1 cellular context compared by ENCODE assay signal in genomic region chr9:33515342-33515995, GRCh38.
TF ChIP-seq lines count a peak whose summit lies in the region.
"Not testable (repeated sequence)": the region's sequence is repeated elsewhere in the genome, so short reads cannot be mapped to it uniquely, and the experiment has no call there.

No MANE protein-coding gene starts in this region.

TF ChIP-seq in K562, 482 proteins besides CTCF, POLR2A, EP300 and RAD21:
- peak; percentile 71; the same call in 1 of the 2 replicates for TF ChIP-seq ZNF592 (IDR thresholded peaks at IDR 0.05)
- peak; percentile 78 for TF ChIP-seq DMBX1 (CRISPR knock-in tag; IDR thresholded peaks at IDR 0.05; ENCODE audit: borderline replicate concordance)
- TF ChIP-seq, protein P1, sequence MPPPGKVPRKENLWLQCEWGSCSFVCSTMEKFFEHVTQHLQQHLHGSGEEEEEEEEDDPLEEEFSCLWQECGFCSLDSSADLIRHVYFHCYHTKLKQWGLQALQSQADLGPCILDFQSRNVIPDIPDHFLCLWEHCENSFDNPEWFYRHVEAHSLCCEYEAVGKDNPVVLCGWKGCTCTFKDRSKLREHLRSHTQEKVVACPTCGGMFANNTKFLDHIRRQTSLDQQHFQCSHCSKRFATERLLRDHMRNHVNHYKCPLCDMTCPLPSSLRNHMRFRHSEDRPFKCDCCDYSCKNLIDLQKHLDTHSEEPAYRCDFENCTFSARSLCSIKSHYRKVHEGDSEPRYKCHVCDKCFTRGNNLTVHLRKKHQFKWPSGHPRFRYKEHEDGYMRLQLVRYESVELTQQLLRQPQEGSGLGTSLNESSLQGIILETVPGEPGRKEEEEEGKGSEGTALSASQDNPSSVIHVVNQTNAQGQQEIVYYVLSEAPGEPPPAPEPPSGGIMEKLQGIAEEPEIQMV (tag; conservative IDR thresholded peaks at IDR 0.05; ENCODE audit: low read depth): peak; percentile 52; the same call in 1 of the 2 replicates
- peak; percentile 83 for TF ChIP-seq ZNF311 (CRISPR knock-in tag; IDR thresholded peaks at IDR 0.05)
- TF ChIP-seq MEF2D (tag; conservative IDR thresholded peaks at IDR 0.05; ENCODE audit: low read depth): peak; percentile 61; the same call in 1 of the 2 replicates
- TF ChIP-seq, protein P2, sequence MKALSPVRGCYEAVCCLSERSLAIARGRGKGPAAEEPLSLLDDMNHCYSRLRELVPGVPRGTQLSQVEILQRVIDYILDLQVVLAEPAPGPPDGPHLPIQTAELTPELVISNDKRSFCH (CRISPR knock-in tag; IDR thresholded peaks at IDR 0.05): not testable (repeated sequence)
- TF ChIP-seq, protein P2 (tag; IDR thresholded peaks at IDR 0.05): 0 out of 2 replicates have a peak, but pooled peaks have one; percentile 45
- TF ChIP-seq PTTG1 (tag; IDR thresholded peaks at IDR 0.05; ENCODE audit: low read depth): peak; percentile 55; the same call in 1 of the 2 replicates
- TF ChIP-seq SMAD4 (CRISPR knock-in tag; conservative IDR thresholded peaks at IDR 0.05): peak; percentile 78
- TF ChIP-seq DDX20 (tag; IDR thresholded peaks at IDR 0.05; ENCODE audit: low read depth): 0 out of 2 replicates have a peak, but pooled peaks have one; percentile 37
- TF ChIP-seq KLF6 (CRISPR knock-in tag; IDR thresholded peaks at IDR 0.05; ENCODE audit: borderline replicate concordance): peak; percentile 38; the same call in 1 of the 2 replicates
- peak; percentile 72; the same call in 1 of the 2 replicates for TF ChIP-seq PTRF (tag; IDR thresholded peaks at IDR 0.05)
- not testable (repeated sequence) for TF ChIP-seq NR4A1 (CRISPR knock-in tag; IDR thresholded peaks at IDR 0.05); NR2C1 (IDR thresholded peaks at IDR 0.05)
- TF ChIP-seq NR4A1 (tag; IDR thresholded peaks at IDR 0.05): peak; percentile 90
- peak; percentile 47; the same call in 1 of the 2 replicates for TF ChIP-seq CXXC5 (CRISPR knock-in tag; IDR thresholded peaks at IDR 0.05)
- TF ChIP-seq TAF7 (tag; IDR thresholded peaks at IDR 0.05): peak; percentile 24; the same call in 1 of the 2 replicates
- 0 out of 2 replicates have a peak, but pooled peaks have one; percentile 41 for TF ChIP-seq ZNF583 (CRISPR knock-in tag; IDR thresholded peaks at IDR 0.05)
- 0 out of 2 replicates have a peak, but pooled peaks have one; percentile 46 for TF ChIP-seq HDAC8 (tag; IDR thresholded peaks at IDR 0.05)
- TF ChIP-seq NR2C1 (tag; IDR thresholded peaks at IDR 0.05): 0 out of 2 replicates have a peak, but pooled peaks have one; percentile 52
